Comparison of ENCODE assay signal across 18 cellular contexts in the genomic region with DNA sequence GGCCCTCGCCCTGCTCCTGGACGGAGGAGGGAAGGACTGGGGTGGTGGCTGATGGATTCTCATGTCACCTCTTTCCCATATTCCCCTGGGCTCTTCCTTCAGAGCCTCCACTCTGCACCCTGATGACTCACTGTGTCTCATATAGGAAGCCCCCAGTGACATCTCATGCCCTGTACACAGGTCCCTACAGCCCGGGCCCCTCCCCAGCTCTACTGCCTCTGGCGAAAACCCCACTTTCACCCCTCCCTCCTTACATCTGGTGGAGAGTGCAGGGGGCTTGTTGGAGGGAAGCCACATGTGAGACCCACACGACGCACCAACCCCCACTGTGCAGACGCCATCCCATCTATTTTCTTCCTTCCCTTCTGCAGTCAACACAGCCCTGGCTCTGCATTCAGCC.
DNase-seq lines count a peak whose midpoint lies in the region; ATAC-seq and TF ChIP-seq lines count a peak whose summit lies in the region.
"Had no signal": no experiment of that assay in that cellular context is flagged by ENCODE, and none has a peak within 500 bp of the region (broad histone marks: within the 10 kb centered on the region; RNA-seq: fewer than 3 reads in every experiment).

No MANE protein-coding gene starts in this region.

- H3K4me3 ChIP-seq in trophoblast cell (ENCODE audit: low read depth, low read length) (peak overlapping the region; percentile 57), stomach (no peak overlapping the region), mucosa of descending colon (no peak overlapping the region)
- H3K4me3 ChIP-seq: A549, GM23338 had no signal

- H4K8ac ChIP-seq in trophoblast cell (ENCODE audit: low read depth, low read length): no peak overlapping the region

- no peak overlapping the region for H2AK5ac ChIP-seq in trophoblast cell (ENCODE audit: low read length)

- H3K27me3 ChIP-seq in trophoblast cell (ENCODE audit: insufficient read depth, low read length): no peaks in the 10 kb centered on the region
- no peaks in the 10 kb centered on the region for H3K27me3 ChIP-seq in stomach

- intact Hi-C loops in cardiac septum (cut with DNase I): no loop called here
- intact Hi-C loops in left cardiac atrium (cut with DNase I): no loop called here
- intact Hi-C loops in stomach (cut with DNase I; ENCODE audit: low total_unique reads): no loop called here
- intact Hi-C loops in mucosa of descending colon (cut with DNase I, micrococcal nuclease): no loop called here

- H3K4me1 ChIP-seq in trophoblast cell (ENCODE audit: control insufficient read depth in 1 of 2, insufficient read depth in 2 of 2, low read length in 2 of 2) (no peaks in the 10 kb centered on the region), stomach (no peaks in the 10 kb centered on the region), mucosa of descending colon (ENCODE audit: low read depth) (no peaks in the 10 kb centered on the region)
- H3K4me1 ChIP-seq: A549 had no signal

- H3K9me3 ChIP-seq in trophoblast cell (ENCODE audit: insufficient read depth, low read depth, low read length): peaks cover 78% of the 10 kb centered on the region
- peaks cover 13 to 28% (median 18%) of the 10 kb centered on the region in 4 donors for H3K9me3 ChIP-seq in stomach
- H3K9me3 ChIP-seq in mucosa of descending colon: peaks cover 35% of the 10 kb centered on the region

- H3K18ac ChIP-seq in trophoblast cell (ENCODE audit: low read length): no peak overlapping the region

- no peak for TF ChIP-seq POLR2A in stomach (IDR thresholded peaks at IDR 0.05)

- TF ChIP-seq CTCF in stomach (IDR thresholded peaks at IDR 0.05): no peak
- no peak for TF ChIP-seq CTCF in mucosa of descending colon (IDR thresholded peaks at IDR 0.05)

- H2BK12ac ChIP-seq in trophoblast cell (ENCODE audit: low read length): no peak overlapping the region

- no peaks in the 10 kb centered on the region for H3K79me2 ChIP-seq in trophoblast cell (ENCODE audit: control insufficient read depth, insufficient read depth, low read length, poor library complexity)

- DNase-seq in cardiac septum (ENCODE audit: low spot score) (peak; percentile 50), left cardiac atrium (no peak), trophoblast cell (no peak), stomach (peak; percentile 20), OCI-M2 (lab: John Stamatoyannopoulos, UW; ENCODE audit: unreplicated experiment) (no peak), dermis blood vessel endothelial cell (no peak), mucosa of descending colon (no peak)
- DNase-seq: AML-193; CD4-positive, alpha-beta T cell; DMS153; DMS79; GDM1; HCEC 1CT had no signal

- H3K27ac ChIP-seq in trophoblast cell (ENCODE audit: low read depth, low read length) (no peak overlapping the region), stomach (no peak overlapping the region)
- H3K27ac ChIP-seq: 22Rv1, A549, C4-2B had no signal

- H2BK5ac ChIP-seq in trophoblast cell (ENCODE audit: low read depth, low read length, poor library complexity): no peak overlapping the region

- no peak overlapping the region for H3K9ac ChIP-seq in trophoblast cell (ENCODE audit: low read length)

- no peak overlapping the region for H4K91ac ChIP-seq in trophoblast cell (ENCODE audit: low read depth, low read length)

- no peak for ATAC-seq in left cardiac atrium
- ATAC-seq in mucosa of descending colon: no peak
- ATAC-seq: A549, GM23338, HepG2 had no signal

- no peak overlapping the region for H2AFZ ChIP-seq in trophoblast cell (ENCODE audit: insufficient read depth, low read length, poor library complexity)
- H2AFZ ChIP-seq: GM23338 had no signal

- no peak overlapping the region for H2BK120ac ChIP-seq in trophoblast cell (ENCODE audit: insufficient read depth, low read length, poor library complexity)

- H3K23ac ChIP-seq in trophoblast cell (ENCODE audit: low read length): no peak overlapping the region

- H3K79me1 ChIP-seq in trophoblast cell (ENCODE audit: low read length): no peaks in the 10 kb centered on the region

- H3K36me3 ChIP-seq in trophoblast cell (ENCODE audit: control insufficient read depth in 1 of 2, insufficient read depth in 2 of 2, low read length in 2 of 2) (no peaks in the 10 kb centered on the region), stomach (no peaks in the 10 kb centered on the region), mucosa of descending colon (ENCODE audit: low read depth) (no peaks in the 10 kb centered on the region)

- no peak overlapping the region for H3K14ac ChIP-seq in trophoblast cell (ENCODE audit: low read length)

- no peak overlapping the region for H3K4ac ChIP-seq in trophoblast cell (ENCODE audit: low read depth, low read length)

- TF ChIP-seq EP300 in stomach (IDR thresholded peaks at IDR 0.05): no peak

- WGBS in trophoblast cell (ENCODE audit: extremely low coverage, insufficient coverage, insufficient read length): no CpG with 5 or more reads among the region's 7 CpGs
- WGBS in stomach, 5 donors: 80 to 93% (median 88%) methylated on average over 7 of the region's 7 CpGs

- H3K4me2 ChIP-seq in trophoblast cell (ENCODE audit: low read length): no peak overlapping the region
- H3K4me2 ChIP-seq: A549, GM23338 had no signal

- H4K12ac ChIP-seq in trophoblast cell (ENCODE audit: low read depth, low read length): no peak overlapping the region

Comparison
In these comparisons a context has a peak if more than half of its experiments do, and no peak if none do; other contexts are left out.
1. DNase-seq: peak in cardiac septum (single experiment) and stomach (single experiment); none in left cardiac atrium (single experiment), trophoblast cell (0 of 2), OCI-M2 (single experiment), dermis blood vessel endothelial cell (single experiment) and mucosa of descending colon (0 of 3).